Comparison of ENCODE assay signal across 8 cellular contexts in the genomic region with DNA sequence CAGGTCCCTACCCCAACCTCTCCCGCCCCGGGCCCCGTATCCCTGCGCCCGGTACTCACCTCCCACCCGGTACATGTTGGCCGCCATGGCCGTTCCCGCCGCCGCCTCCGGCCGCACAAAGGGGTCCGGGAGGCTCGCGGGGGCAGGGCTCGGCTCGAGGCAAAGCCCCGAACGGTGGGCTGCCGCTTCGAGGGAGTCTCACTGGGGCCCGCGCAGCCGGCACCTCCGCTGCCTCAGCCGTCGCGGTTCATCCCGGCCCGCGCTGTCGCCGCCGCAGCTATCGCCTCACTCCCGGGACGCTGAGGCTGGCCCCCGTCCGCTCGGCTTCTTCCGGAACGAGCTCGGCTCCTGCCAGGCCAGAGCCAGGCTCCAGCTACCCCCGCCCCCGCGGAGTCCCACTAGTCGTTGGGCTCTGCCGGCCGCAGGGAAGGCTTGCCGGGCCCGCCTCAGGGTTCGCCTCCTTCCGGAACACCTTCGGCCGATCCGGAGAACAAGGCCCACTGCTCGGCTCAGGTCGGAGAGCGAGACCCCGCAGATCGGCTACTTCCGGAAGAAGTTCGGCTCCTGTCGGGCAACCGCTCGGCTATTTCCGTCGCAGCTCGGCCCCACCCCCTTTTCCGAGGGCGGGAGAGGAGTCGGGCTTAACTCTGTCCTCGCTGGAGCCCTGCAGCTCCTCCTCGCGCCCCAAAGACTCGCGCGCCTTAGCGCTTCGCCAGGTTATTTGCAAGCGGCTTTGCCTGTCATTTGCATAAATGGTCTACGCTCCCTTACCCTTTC. TPM values are rescaled to one million over a fixed set of nuclear protein-coding genes. Genes with fewer than 3 reads are reported as not detected.
DNase-seq lines count a peak whose midpoint lies in the region; ATAC-seq and TF ChIP-seq lines count a peak whose summit lies in the region.

MTA2 (minus strand) TSS at position 502 of the 777 bp plus-strand sequence; CDS start at position 87, 415 bp downstream.

- peak within 1 kb of the TSS; percentile 92 for H3K4me3 ChIP-seq in ACC112 (ENCODE audit: low read depth, low read length)
- peak within 1 kb of the TSS; percentile 63 to 96 (median 91) for H3K4me3 ChIP-seq in breast epithelium
- peak within 1 kb of the TSS; percentile 92 for H3K4me3 ChIP-seq in iPS-18c (ENCODE audit: insufficient read depth, low read depth, low read length)
- peak within 1 kb of the TSS; percentile 73 to 99 (median 92) for H3K4me3 ChIP-seq in skin epidermis

- H3K27me3 ChIP-seq in ACC112 (ENCODE audit: insufficient read depth, low read length) = no peaks in the 10 kb centered on the region
- no peaks in the 10 kb centered on the region for H3K27me3 ChIP-seq in breast epithelium

- peak within 1 kb of the TSS; percentile 78 for H2AFZ ChIP-seq in ACC112 (ENCODE audit: low read length, unreplicated experiment)

- DNase-seq in NCI-H2196 treated with DMSO at 0.1 percent for 48 hours (lab: John Stamatoyannopoulos, UW; ENCODE audit: unreplicated experiment) (peak; percentile 97), breast epithelium (ENCODE audit: low spot score in 2 of 2) (peak; percentile 97 to 99)

- TF ChIP-seq CTCF in VCaP (conservative IDR thresholded peaks at IDR 0.05) (no peak), breast epithelium (IDR thresholded peaks at IDR 0.05) (peak in 1 of 3 donors; percentile 5)

- peak; percentile 36 for TF ChIP-seq POLR2A in breast epithelium (IDR thresholded peaks at IDR 0.05)

- peaks cover 39% of the 10 kb centered on the region for H3K79me2 ChIP-seq in ACC112 (ENCODE audit: control insufficient read depth, insufficient read depth, low read length, unreplicated experiment)

- no peaks in the 10 kb centered on the region for H3K9me3 ChIP-seq in breast epithelium
- no peaks in the 10 kb centered on the region for H3K9me3 ChIP-seq in iPS-18c (ENCODE audit: control insufficient read depth, insufficient read depth, low read length)

- H3K4me1 ChIP-seq in ACC112 (ENCODE audit: control insufficient read depth, insufficient read depth, low read length, unreplicated experiment) (peaks cover 21% of the 10 kb centered on the region), breast epithelium (peaks cover 3 to 22% of the 10 kb centered on the region in 2 donors)

- ATAC-seq in GM18870 (IDR thresholded peaks at IDR 0.05; ENCODE audit: unreplicated experiment) (peak; percentile 70), HG03135 (IDR thresholded peaks at IDR 0.05; ENCODE audit: unreplicated experiment) (peak; percentile 80)

- H3K36me3 ChIP-seq in ACC112 (ENCODE audit: insufficient read depth, low read length) = peaks cover 28% of the 10 kb centered on the region; the same call in 1 of the 2 replicates
- peaks cover 5% of the 10 kb centered on the region for H3K36me3 ChIP-seq in breast epithelium

- intact Hi-C loops in breast epithelium (cut with DNase I; ENCODE audit: low total_unique reads) = no loop called here

- H3K27ac ChIP-seq in ACC112 (ENCODE audit: low read depth, low read length) = peak within 1 kb of the TSS; percentile 83
- H3K27ac ChIP-seq in VCaP = peak within 1 kb of the TSS; percentile 99
- peak within 1 kb of the TSS; percentile 95 to 96 for H3K27ac ChIP-seq in breast epithelium
- H3K27ac ChIP-seq in skin epidermis = peak within 1 kb of the TSS; percentile 90 to 100 (median 98)

RNA-seq across cellular contexts. Expression of gene MTA2, which starts in this region (rescaled TPM):
- 10 to 100 TPM; 61.3 to 92.8 (median 85.5) TPM for total RNA-seq in breast epithelium

Comparison
In these comparisons a context has a peak if more than half of its experiments do, and no peak if none do; other contexts are left out.
1. Peak in every context shown above with its lines: DNase-seq, ATAC-seq, H3K4me3 ChIP-seq and H3K27ac ChIP-seq.